9 cellular contexts compared by ENCODE assay signal in genomic region chr14:74579447-74580274, GRCh38. TPM values are rescaled to one million over a fixed set of nuclear protein-coding genes. Genes with fewer than 3 reads are reported as not detected.
DNase-seq lines count a peak whose midpoint lies in the region; FAIRE-seq and TF ChIP-seq lines count a peak whose summit lies in the region.
"Had no signal": no experiment of that assay in that cellular context is flagged by ENCODE, and none has a peak within 500 bp of the region (broad histone marks: within the 10 kb centered on the region; RNA-seq: fewer than 3 reads in every experiment).

No MANE protein-coding gene starts in this region.

- H3K27me3 ChIP-seq in bronchial epithelial cell (ENCODE audit: control insufficient read depth, insufficient read depth, low read length), result no peaks in the 10 kb centered on the region
- H3K27me3 ChIP-seq: neutrophil had no signal

- no peaks in the 10 kb centered on the region for H3K9me3 Mint-ChIP-seq in Calu3 (ENCODE audit: low read depth, unreplicated experiment)

- peaks cover 14% of the 10 kb centered on the region for H3K4me1 Mint-ChIP-seq in Calu3 (ENCODE audit: low read depth, unreplicated experiment)

- H3K36me3 Mint-ChIP-seq in Calu3 (ENCODE audit: insufficient read depth, unreplicated experiment), result no peaks in the 10 kb centered on the region

- BruUV-seq in Calu3 (replicated peaks; lab: Mats Ljungman, UMichigan), result no TSS peak

- no peak overlapping the region for H3K4me3 ChIP-seq in bronchial epithelial cell (ENCODE audit: low read depth, low read length)

- POLR2A ChIA-PET in RWPE1 (lab: Yijun Ruan, JAX; ENCODE audit: low non-redundant PET), result no interaction called here

- H3K27ac ChIP-seq in RWPE1, result peak overlapping the region; percentile 96
- H3K27ac ChIP-seq: neutrophil had no signal

- TF ChIP-seq CTCF in Calu3 (IDR thresholded peaks at IDR 0.05; ENCODE audit: unreplicated experiment) (no peak), RWPE1 (conservative IDR thresholded peaks at IDR 0.05; ENCODE audit: low read depth) (no peak), bronchial epithelial cell (IDR thresholded peaks at IDR 0.05; ENCODE audit: insufficient read depth, low read length, severe bottlenecking) (no peak)

- DNase-seq in Calu3, result peak; percentile 18
- DNase-seq in RWPE1 (ENCODE audit: low spot score), result peak; percentile 93
- peak; percentile 95 for DNase-seq in bronchial epithelial cell (ENCODE audit: low read depth)
- DNase-seq in renal cortical epithelial cell (ENCODE audit: low read depth), result peak; percentile 93
- no peak for DNase-seq in NCI-H82 (lab: John Stamatoyannopoulos, UW)
- DNase-seq in pons (ENCODE audit: low spot score), result no peak
- DNase-seq in NCI-H1694 (lab: John Stamatoyannopoulos, UW), result no peak
- no peak for DNase-seq in NCI-H510A (lab: John Stamatoyannopoulos, UW)

- H3K27me3 Mint-ChIP-seq in Calu3 (ENCODE audit: unreplicated experiment), result no peaks in the 10 kb centered on the region

- no peak overlapping the region for H3K4me3 Mint-ChIP-seq in Calu3 (ENCODE audit: low read depth, unreplicated experiment)

- CTCF ChIA-PET in Calu3 (lab: Charles Lee) (interaction anchor here (0.5 to 1.0 kb wide), 3 partner anchors 39 to 322 kb away, joined by 3 to 4 read pairs (median 4); partner anchors contain the start of genes ISCA2 and NPC2), RWPE1 (lab: Yijun Ruan, JAX) (no interaction called here)

- H3K27ac Mint-ChIP-seq in Calu3 (ENCODE audit: unreplicated experiment), result peak overlapping the region; percentile 33

- H3K36me3 ChIP-seq in bronchial epithelial cell (ENCODE audit: control insufficient read depth, insufficient read depth, low read length), result no peaks in the 10 kb centered on the region
- H3K36me3 ChIP-seq: neutrophil had no signal

- intact Hi-C loops in Calu3 (cut with micrococcal nuclease; ENCODE audit: unreplicated experiment), result no loop called here

- peak; percentile 89 for FAIRE-seq in bronchial epithelial cell (lab: Jason Lieb, UNC)

RNA-seq across cellular contexts. Expression of gene LTBP2, which starts 32.4 kb away (rescaled TPM):
- total RNA-seq in Calu3 (2022) (1.3 and 4.3 TPM in 2 replicates), bronchial epithelial cell (4.1 and 6.6 TPM in 2 replicates), renal cortical epithelial cell (42.4 and 68.2 TPM in 2 replicates)

Comparison
In these comparisons a context has a peak if more than half of its experiments do, and no peak if none do; other contexts are left out.
1. DNase-seq: peak in Calu3 (single experiment), RWPE1 (single experiment), bronchial epithelial cell (single experiment) and renal cortical epithelial cell (single experiment); none in NCI-H82 (single experiment), pons (single experiment), NCI-H1694 (single experiment) and NCI-H510A (single experiment).